ENCODE assay signal across 1 cellular context in genomic region chr17:30477083-30477757, GRCh38.
TF ChIP-seq lines count a peak whose summit lies in the region.

Gene GOSR1, plus strand, starts transcription at chr17:30477408. Its CDS starts 26 bp downstream, at chr17:30477434.

TF ChIP-seq in GM23338, 12 proteins besides CTCF, POLR2A, EP300 and RAD21 (continued from another document):
- TF ChIP-seq ZNF462 (CRISPR knock-in tag; IDR thresholded peaks at IDR 0.05) (no peak), EZH2phosphoT487 (IDR thresholded peaks at IDR 0.05; ENCODE audit: unreplicated experiment) (no peak), EZH2 (IDR thresholded peaks at IDR 0.05; ENCODE audit: low read depth, unreplicated experiment) (no peak), STAT1 (IDR thresholded peaks at IDR 0.05; ENCODE audit: unreplicated experiment) (no peak), ETS1 (IDR thresholded peaks at IDR 0.05) (peak; percentile 81), REST (IDR thresholded peaks at IDR 0.05; ENCODE audit: unreplicated experiment) (no peak), JUNB (IDR thresholded peaks at IDR 0.05; ENCODE audit: unreplicated experiment) (no peak), POLR2AphosphoS5 (IDR thresholded peaks at IDR 0.05; ENCODE audit: low read depth) (peak; percentile 97), NANOG (IDR thresholded peaks at IDR 0.05; ENCODE audit: borderline replicate concordance) (no peak), CREB1 (CRISPR knock-in tag; IDR thresholded peaks at IDR 0.05; ENCODE audit: low read depth) (peak; percentile 78)
